7 cellular contexts compared by ENCODE assay signal in the genomic region with DNA sequence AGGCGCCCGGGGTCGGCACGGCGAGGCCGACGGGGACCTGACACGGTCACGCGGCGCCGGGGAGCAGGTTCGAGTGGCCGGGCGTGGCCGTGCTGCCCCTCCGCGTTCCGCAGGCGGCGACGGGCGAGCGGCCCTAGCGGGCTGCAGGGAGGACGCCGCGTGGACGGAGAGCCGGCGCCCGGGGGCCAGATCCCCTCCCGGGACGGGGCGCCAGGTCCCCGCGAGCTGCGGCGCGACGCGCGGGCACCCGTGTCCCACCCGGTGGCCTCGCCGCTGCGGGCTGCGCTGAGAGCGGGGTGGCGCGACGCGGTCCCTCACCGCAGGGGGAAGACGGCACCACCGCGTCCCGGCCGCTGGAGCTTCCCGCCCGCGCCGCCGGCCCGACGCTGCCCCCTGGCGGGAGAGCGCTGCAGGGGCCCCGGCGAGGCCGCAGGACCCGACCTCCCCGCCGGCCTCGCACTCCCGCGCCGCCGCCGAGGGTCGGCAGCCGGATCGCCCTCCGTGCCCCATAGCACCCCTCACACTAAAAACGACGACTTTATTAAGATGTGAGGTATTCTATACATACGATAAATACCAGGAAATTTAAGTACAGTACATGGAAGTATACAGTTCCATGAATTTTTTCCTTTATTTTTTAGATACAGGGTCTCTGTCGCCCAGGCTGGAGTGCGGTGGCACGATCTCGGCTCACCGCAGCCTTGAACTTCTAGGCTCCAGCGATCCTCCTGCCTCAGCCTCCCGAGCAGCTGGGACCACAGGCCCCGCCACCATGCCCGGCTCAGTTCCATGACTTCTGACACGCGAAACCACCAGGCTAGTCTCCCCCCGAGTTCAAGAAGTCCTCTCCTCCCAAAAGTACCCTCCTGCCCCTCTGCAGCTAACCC. TPM values are rescaled to one million over a fixed set of nuclear protein-coding genes. Genes with fewer than 3 reads are reported as not detected.
A peak's percentile ranks its signal among the peaks of the same experiment; 100 is the strongest.
DNase-seq lines count a peak whose midpoint lies in the region; ATAC-seq, FAIRE-seq and TF ChIP-seq lines count a peak whose summit lies in the region.

No MANE protein-coding gene starts in this region.

- peaks cover 2% of the 10 kb centered on the region for H3K36me3 Mint-ChIP-seq in central memory CD8-positive, alpha-beta T cell (ENCODE audit: insufficient read depth)

- DNase-seq in GM12892 (ENCODE audit: insufficient read length) (peak; percentile 84), NCI-H146 treated with DMSO at 0.1 percent for 48 hours (lab: John Stamatoyannopoulos, UW; ENCODE audit: unreplicated experiment) (peak; percentile 35), kidney tubule cell (ENCODE audit: low spot score) (peak; percentile 66)
- peak; percentile 31 to 49 for DNase-seq in central memory CD8-positive, alpha-beta T cell (ENCODE audit: low spot score in 2 of 2)
- DNase-seq in stimulated activated CD4-positive, alpha-beta T cell treated with anti-CD3 and anti-CD28 coated beads, Interleukin-2, amount 100 ng/mL, for 24 hours = peak; percentile 75 to 79

- H3K4me3 Mint-ChIP-seq in central memory CD8-positive, alpha-beta T cell = peak overlapping the region; percentile 81

- no peaks in the 10 kb centered on the region for H3K9me3 Mint-ChIP-seq in central memory CD8-positive, alpha-beta T cell

- no peak for TF ChIP-seq POLR2A in GM12892 (IDR thresholded peaks at IDR 0.05; ENCODE audit: low read depth, low read length)

- FAIRE-seq in GM12892 (lab: Jason Lieb, UNC) = peak; percentile 91

- H3K4me1 Mint-ChIP-seq in central memory CD8-positive, alpha-beta T cell = peaks cover 8% of the 10 kb centered on the region

- no peaks in the 10 kb centered on the region for H3K27me3 Mint-ChIP-seq in central memory CD8-positive, alpha-beta T cell

- no peak overlapping the region for H3K27ac Mint-ChIP-seq in central memory CD8-positive, alpha-beta T cell (ENCODE audit: low read depth)

- ATAC-seq in HG02610 (IDR thresholded peaks at IDR 0.05; ENCODE audit: unreplicated experiment) = peak; percentile 51
- peak; percentile 66 for ATAC-seq in central memory CD8-positive, alpha-beta T cell (replicated peaks; ENCODE audit: extremely low read depth, poor library complexity, severe bottlenecking)

- peak; percentile 97 for TF ChIP-seq CTCF in VCaP (conservative IDR thresholded peaks at IDR 0.05)

- H3K27ac ChIP-seq in VCaP = peak overlapping the region; percentile 68

RNA-seq across cellular contexts. Expression of a gene that starts 1.3 kb away (rescaled TPM):
- polyA plus RNA-seq in GM12892 (2012; ENCODE audit: missing spikeins) = 3.3 TPM

RNA-seq across cellular contexts. Expression of a gene that starts 27.6 kb away (rescaled TPM):
- polyA plus RNA-seq in GM12892 (2012; ENCODE audit: missing spikeins) = 94.9 TPM

RNA-seq across cellular contexts. Expression of a gene that starts 59.7 kb away (rescaled TPM):
- polyA plus RNA-seq in GM12892 (2012; ENCODE audit: missing spikeins) = 17.9 TPM

Comparison
In these comparisons a context has a peak if more than half of its experiments do, and no peak if none do; other contexts are left out.
1. Peak in every context shown above with its lines: DNase-seq, ATAC-seq and H3K27ac ChIP-seq.